In genomic region chr22:30943368-30943767, GRCh38 we compare ENCODE assay signal across 1 cellular context.
TF ChIP-seq lines count a peak whose summit lies in the region.

No MANE protein-coding gene starts in this region.

TF ChIP-seq in HEK293T, 16 proteins besides CTCF, POLR2A, EP300 and RAD21:
- TF ChIP-seq BHLHE40 (IDR thresholded peaks at IDR 0.05; ENCODE audit: borderline replicate concordance) (no peak), ELF4 (IDR thresholded peaks at IDR 0.05) (no peak), LEF1 (IDR thresholded peaks at IDR 0.05; ENCODE audit: borderline replicate concordance) (no peak), SP1 (IDR thresholded peaks at IDR 0.05) (no peak)
